In the genomic region with DNA sequence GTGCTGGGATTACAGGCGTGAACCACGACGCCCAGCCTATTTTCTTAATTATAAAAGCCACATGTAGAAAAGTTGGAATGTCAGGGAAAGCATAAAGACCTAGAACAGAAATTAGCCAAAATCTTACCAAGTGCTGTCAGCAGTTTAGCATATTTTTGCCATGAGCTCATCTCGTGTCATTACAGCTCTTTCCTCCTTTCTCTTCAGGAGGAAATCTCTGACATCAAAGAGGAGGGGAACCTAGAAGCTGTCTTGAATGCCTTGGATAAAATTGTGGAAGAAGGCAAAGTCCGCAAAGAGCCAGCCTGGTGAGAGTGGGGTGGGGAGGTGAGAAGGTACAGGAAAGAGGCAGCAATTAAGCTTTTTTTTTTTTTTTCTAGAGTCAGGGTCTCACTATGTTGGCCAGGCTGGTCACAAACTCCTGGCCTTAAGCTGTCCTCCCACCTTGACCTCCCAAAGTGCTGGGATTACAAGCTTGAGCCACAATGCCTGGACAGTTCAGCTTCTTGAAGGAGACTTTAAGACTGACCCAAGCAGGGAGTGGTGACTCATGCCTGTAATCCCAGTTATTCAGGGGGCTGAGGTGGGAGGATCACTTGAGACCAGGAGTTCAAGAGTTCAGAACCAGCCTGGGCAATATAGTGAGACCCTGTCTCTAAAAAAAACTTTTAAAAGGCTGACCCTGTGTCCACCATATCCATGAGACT, we compare ENCODE assay signal across 12 cellular contexts. TPM values are rescaled to one million over a fixed set of nuclear protein-coding genes. Genes with fewer than 3 reads are reported as not detected.
DNase-seq lines count a peak whose midpoint lies in the region; ATAC-seq, FAIRE-seq and TF ChIP-seq lines count a peak whose summit lies in the region.
"Had no signal": no experiment of that assay in that cellular context is flagged by ENCODE, and none has a peak within 500 bp of the region (broad histone marks: within the 10 kb centered on the region; RNA-seq: fewer than 3 reads in every experiment).

No MANE protein-coding gene starts in this region.

- H3K9ac ChIP-seq in GM23248 = peak overlapping the region; percentile 63

- H3K9me3 ChIP-seq in GM23248 (ENCODE audit: low read depth) = no peaks in the 10 kb centered on the region
- H3K9me3 ChIP-seq in small intestine (ENCODE audit: control insufficient read depth, low read depth) = no peaks in the 10 kb centered on the region

- H4K20me1 ChIP-seq in GM23248 (ENCODE audit: insufficient read depth) = no peaks in the 10 kb centered on the region

- 0 out of 2 replicates have a peak overlapping the region, but pooled peaks have one; percentile 12 for H3K4me3 ChIP-seq in GM23248
- no peak overlapping the region for H3K4me3 ChIP-seq in fibroblast of pulmonary artery (replicated peaks; ENCODE audit: low read depth, low read length)
- H3K4me3 ChIP-seq in small intestine (ENCODE audit: low read depth in 1 of 2, low read length in 2 of 2) = no peak overlapping the region

- no peak for FAIRE-seq in small intestine (lab: Jason Lieb, UNC)
- FAIRE-seq: endometrium had no signal

- H3F3A ChIP-seq in GM23248 (ENCODE audit: insufficient read depth) = peaks cover 22% of the 10 kb centered on the region

- no peak for TF ChIP-seq CTCF in fibroblast of pulmonary artery (IDR thresholded peaks at IDR 0.05; ENCODE audit: low read length, missing control alignments)

- H3K9me2 ChIP-seq in GM23248 (ENCODE audit: insufficient read depth) = no peaks in the 10 kb centered on the region

- H3K36me3 ChIP-seq in GM23248 (ENCODE audit: low read depth) (no peaks in the 10 kb centered on the region), small intestine (ENCODE audit: control insufficient read depth in 2 of 2, insufficient read depth in 2 of 2, low read length in 2 of 2) (peaks cover 2 to 16% of the 10 kb centered on the region in 2 donors)

- H3K4me1 ChIP-seq in GM23248 (ENCODE audit: insufficient read depth) (peaks cover 16% of the 10 kb centered on the region), small intestine (ENCODE audit: control insufficient read depth in 2 of 2, insufficient read depth in 1 of 2, low read depth in 1 of 2, low read length in 1 of 2) (no peaks in the 10 kb centered on the region)

- no peaks in the 10 kb centered on the region for H3K79me2 ChIP-seq in GM23248 (ENCODE audit: insufficient read depth)

- peak overlapping the region; percentile 65 for H3K4me2 ChIP-seq in GM23248 (ENCODE audit: unreplicated experiment)

- no peaks in the 10 kb centered on the region for H3K27me3 ChIP-seq in GM23248 (replicated peaks; ENCODE audit: insufficient read depth)
- H3K27me3 ChIP-seq in small intestine (ENCODE audit: control insufficient read depth in 2 of 2, insufficient read depth in 2 of 2, low read length in 2 of 2) = no peaks in the 10 kb centered on the region

- in situ Hi-C loops in GM23248 (cut with MboI) = no loop called here

- peak; percentile 89 for DNase-seq in GM23248
- peak; percentile 86 for DNase-seq in fibroblast of pulmonary artery (ENCODE audit: low read depth)
- DNase-seq in small intestine = peak; percentile 58
- DNase-seq in NCI-H2107 treated with DMSO at 0.1 percent for 48 hours (lab: John Stamatoyannopoulos, UW; ENCODE audit: unreplicated experiment) = no peak
- no peak for DNase-seq in substantia nigra (lab: John Stamatoyannopoulos, UW)
- DNase-seq: activated CD4-positive, alpha-beta T cell treated with anti-CD3 and anti-CD28 coated beads, Interleukin-2, amount 50 U/mL, for 48 hours; activated naive CD8-positive, alpha-beta T cell treated with anti-CD3 and anti-CD28 coated beads, Interleukin-2, amount 10 ng/mL, durations not matched to agents 7 days and 5 days; DMS79 treated with DMSO at 0.1 percent for 48 hours; NCI-H1417 treated with DMSO at 0.1 percent for 48 hours had no signal

- ATAC-seq in SK-N-SH treated with all-trans-retinoic acid at 6 μM for 48 hours = peak; percentile 76
- ATAC-seq in HG02973 (IDR thresholded peaks at IDR 0.05; ENCODE audit: unreplicated experiment) = no peak

- H2AFZ ChIP-seq in GM23248 = no peak overlapping the region

- H3K27ac ChIP-seq in GM23248 (peak overlapping the region; percentile 88), small intestine (ENCODE audit: low read depth in 1 of 2, low read length in 1 of 2) (no peak overlapping the region), substantia nigra (ENCODE audit: low read depth, low read length, poor library complexity, severe bottlenecking) (no peak overlapping the region)

- WGBS in GM23248 (ENCODE audit: low coverage in 1 of 2, low lambda C conversion rate in 2 of 2, missing lambda C conversion rate in 2 of 2), 2 experiments = 21 to 28% methylated on average over 5 of the region's 5 CpGs
- WGBS in small intestine, 3 donors = 56 to 72% (median 70%) methylated on average over 5 of the region's 5 CpGs

TF ChIP-seq in SK-N-SH treated with all-trans-retinoic acid at 6 μM for 48 hours, 23 proteins besides CTCF, POLR2A, EP300 and RAD21 (continues in another document):
- TF ChIP-seq PPARA (CRISPR knock-in tag; IDR thresholded peaks at IDR 0.05; ENCODE audit: borderline replicate concordance) (no peak), GLIS3 (CRISPR knock-in tag; IDR thresholded peaks at IDR 0.05) (no peak), ISL1 (CRISPR knock-in tag; IDR thresholded peaks at IDR 0.05) (no peak), ZFP3 (CRISPR knock-in tag; IDR thresholded peaks at IDR 0.05) (no peak), BACH2 (CRISPR knock-in tag; IDR thresholded peaks at IDR 0.05; ENCODE audit: borderline replicate concordance) (no peak), TOX (CRISPR knock-in tag; IDR thresholded peaks at IDR 0.05; ENCODE audit: borderline replicate concordance) (no peak; the same call in 1 of the 2 replicates), RARB (CRISPR knock-in tag; IDR thresholded peaks at IDR 0.05) (no peak), ZNF565 (CRISPR knock-in tag; conservative IDR thresholded peaks at IDR 0.05; ENCODE audit: low read depth) (no peak), SNAI2 (CRISPR knock-in tag; IDR thresholded peaks at IDR 0.05) (no peak)
- TF ChIP-seq, protein P1, sequence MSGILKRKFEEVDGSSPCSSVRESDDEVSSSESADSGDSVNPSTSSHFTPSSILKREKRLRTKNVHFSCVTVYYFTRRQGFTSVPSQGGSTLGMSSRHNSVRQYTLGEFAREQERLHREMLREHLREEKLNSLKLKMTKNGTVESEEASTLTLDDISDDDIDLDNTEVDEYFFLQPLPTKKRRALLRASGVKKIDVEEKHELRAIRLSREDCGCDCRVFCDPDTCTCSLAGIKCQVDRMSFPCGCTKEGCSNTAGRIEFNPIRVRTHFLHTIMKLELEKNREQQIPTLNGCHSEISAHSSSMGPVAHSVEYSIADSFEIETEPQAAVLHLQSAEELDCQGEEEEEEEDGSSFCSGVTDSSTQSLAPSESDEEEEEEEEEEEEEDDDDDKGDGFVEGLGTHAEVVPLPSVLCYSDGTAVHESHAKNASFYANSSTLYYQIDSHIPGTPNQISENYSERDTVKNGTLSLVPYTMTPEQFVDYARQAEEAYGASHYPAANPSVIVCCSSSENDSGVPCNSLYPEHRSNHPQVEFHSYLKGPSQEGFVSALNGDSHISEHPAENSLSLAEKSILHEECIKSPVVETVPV (CRISPR knock-in tag; IDR thresholded peaks at IDR 0.05) = no peak
- TF ChIP-seq, protein P2, sequence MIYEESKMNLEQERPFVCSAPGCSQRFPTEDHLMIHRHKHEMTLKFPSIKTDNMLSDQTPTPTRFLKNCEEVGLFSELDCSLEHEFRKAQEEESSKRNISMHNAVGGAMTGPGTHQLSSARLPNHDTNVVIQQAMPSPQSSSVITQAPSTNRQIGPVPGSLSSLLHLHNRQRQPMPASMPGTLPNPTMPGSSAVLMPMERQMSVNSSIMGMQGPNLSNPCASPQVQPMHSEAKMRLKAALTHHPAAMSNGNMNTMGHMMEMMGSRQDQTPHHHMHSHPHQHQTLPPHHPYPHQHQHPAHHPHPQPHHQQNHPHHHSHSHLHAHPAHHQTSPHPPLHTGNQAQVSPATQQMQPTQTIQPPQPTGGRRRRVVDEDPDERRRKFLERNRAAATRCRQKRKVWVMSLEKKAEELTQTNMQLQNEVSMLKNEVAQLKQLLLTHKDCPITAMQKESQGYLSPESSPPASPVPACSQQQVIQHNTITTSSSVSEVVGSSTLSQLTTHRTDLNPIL (CRISPR knock-in tag; IDR thresholded peaks at IDR 0.05; ENCODE audit: low read depth) = no peak
- TF ChIP-seq, protein P3, sequence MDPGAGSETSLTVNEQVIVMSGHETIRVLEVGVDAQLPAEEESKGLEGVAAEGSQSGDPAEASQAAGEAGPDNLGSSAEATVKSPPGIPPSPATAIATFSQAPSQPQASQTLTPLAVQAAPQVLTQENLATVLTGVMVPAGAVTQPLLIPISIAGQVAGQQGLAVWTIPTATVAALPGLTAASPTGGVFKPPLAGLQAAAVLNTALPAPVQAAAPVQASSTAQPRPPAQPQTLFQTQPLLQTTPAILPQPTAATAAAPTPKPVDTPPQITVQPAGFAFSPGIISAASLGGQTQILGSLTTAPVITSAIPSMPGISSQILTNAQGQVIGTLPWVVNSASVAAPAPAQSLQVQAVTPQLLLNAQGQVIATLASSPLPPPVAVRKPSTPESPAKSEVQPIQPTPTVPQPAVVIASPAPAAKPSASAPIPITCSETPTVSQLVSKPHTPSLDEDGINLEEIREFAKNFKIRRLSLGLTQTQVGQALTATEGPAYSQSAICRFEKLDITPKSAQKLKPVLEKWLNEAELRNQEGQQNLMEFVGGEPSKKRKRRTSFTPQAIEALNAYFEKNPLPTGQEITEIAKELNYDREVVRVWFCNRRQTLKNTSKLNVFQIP (CRISPR knock-in tag; IDR thresholded peaks at IDR 0.05; ENCODE audit: borderline replicate concordance, low read depth) = no peak

RNA-seq across cellular contexts. Expression of a gene that starts 8.4 kb away (rescaled TPM):
- not detected in 2 replicates for total RNA-seq in GM23248 (2014; rRNA removed; shearing (Covaris generic))
- polyA plus RNA-seq in GM23248 (2016; fragmentation: Nextera tagmentation; extraction: Ambion mirVana) (0.25 and 0.54 TPM in 2 replicates), small intestine (under 1 TPM in 1 of 3 donors, not detected in 2; 0.48 TPM)

RNA-seq across cellular contexts. Expression of a gene that starts 14.3 kb away (rescaled TPM):
- 0.54 and 0.63 TPM in 2 replicates for total RNA-seq in GM23248 (2014; rRNA removed; shearing (Covaris generic))
- polyA plus RNA-seq in GM23248 (2016; fragmentation: Nextera tagmentation; extraction: Ambion mirVana) (0.38 and 0.81 TPM in 2 replicates), small intestine (1 to 10 TPM; 3.0 to 8.7 (median 4.6) TPM)

RNA-seq across cellular contexts. Expression of a gene that starts 20.8 kb away (rescaled TPM):
- total RNA-seq in GM23248 (2014; rRNA removed; shearing (Covaris generic)) = 42.2 and 44.4 TPM in 2 replicates
- polyA plus RNA-seq in GM23248 (2016; fragmentation: Nextera tagmentation; extraction: Ambion mirVana) (47.7 and 49.7 TPM in 2 replicates), small intestine (10 to 100 TPM; 53.5 to 65.9 (median 60.0) TPM)

RNA-seq across cellular contexts. Expression of a gene that starts 39.7 kb away (rescaled TPM):
- total RNA-seq in GM23248 (2014; rRNA removed; shearing (Covaris generic)) = 12.4 and 14.3 TPM in 2 replicates
- 15.4 and 16.4 TPM in 2 replicates for polyA plus RNA-seq in GM23248 (2016; fragmentation: Nextera tagmentation; extraction: Ambion mirVana)
- polyA plus RNA-seq in small intestine = 10 to 100 TPM; 13.4 to 18.6 (median 15.9) TPM

RNA-seq across cellular contexts. Expression of a gene that starts 49.1 kb away (rescaled TPM):
- total RNA-seq in GM23248 (2014; rRNA removed; shearing (Covaris generic)) = 60.0 and 68.2 TPM in 2 replicates
- polyA plus RNA-seq in GM23248 (2016; fragmentation: Nextera tagmentation; extraction: Ambion mirVana) = 30.7 and 32.2 TPM in 2 replicates
- 10 to 100 TPM; 30.0 to 57.0 (median 33.0) TPM for polyA plus RNA-seq in small intestine

Comparison
In these comparisons a context has a peak if more than half of its experiments do, and no peak if none do; other contexts are left out.
1. DNase-seq: peak in GM23248 (single experiment), fibroblast of pulmonary artery (single experiment) and small intestine (single experiment); none in NCI-H2107 treated with DMSO at 0.1 percent for 48 hours (single experiment) and substantia nigra (0 of 49).